In the genomic region with DNA sequence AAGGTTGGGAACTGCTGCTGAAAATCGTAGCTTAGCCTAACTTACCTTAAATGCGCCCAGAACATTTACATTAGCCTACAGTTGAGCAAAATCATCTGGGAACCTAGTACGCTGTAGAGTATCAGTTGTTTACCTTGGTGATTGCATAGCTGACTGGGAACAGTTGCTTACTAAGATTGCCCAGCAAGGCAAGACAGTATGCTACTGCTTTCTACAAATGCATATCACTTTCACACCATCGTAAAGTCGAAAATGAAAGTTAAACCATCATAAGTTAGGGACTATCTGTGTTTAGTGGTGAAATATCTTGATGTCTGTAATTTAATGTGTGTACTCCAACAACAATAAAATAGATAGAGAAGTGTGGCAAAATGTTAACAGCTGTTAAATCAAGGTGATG, we compare ENCODE assay signal across 23 cellular contexts.
DNase-seq lines count a peak whose midpoint lies in the region; ATAC-seq, FAIRE-seq and TF ChIP-seq lines count a peak whose summit lies in the region.
"Had no signal": no experiment of that assay in that cellular context is flagged by ENCODE, and none has a peak within 500 bp of the region (broad histone marks: within the 10 kb centered on the region; RNA-seq: fewer than 3 reads in every experiment).

No MANE protein-coding gene starts in this region.

- H3K4me2 ChIP-seq in A549 (0 out of 3 replicates have a peak overlapping the region, but pooled peaks have one; percentile 4), OCI-LY1 (ENCODE audit: low read length) (peak overlapping the region; percentile 35; the same call in 1 of the 2 replicates), mesendoderm (ENCODE audit: low read length) (no peak overlapping the region)

- no peak overlapping the region for H3K4me3 ChIP-seq in A549
- peak overlapping the region; percentile 26 for H3K4me3 ChIP-seq in OCI-LY1 (ENCODE audit: low read depth, low read length, poor library complexity, severe bottlenecking)
- H3K4me3 ChIP-seq in mesendoderm (ENCODE audit: low read length), result no peak overlapping the region
- H3K4me3 ChIP-seq in testis, result no peak overlapping the region
- H3K4me3 ChIP-seq: SJSA1 had no signal

- TF ChIP-seq POLR2A in A549 (IDR thresholded peaks at IDR 0.05; ENCODE audit: low read length) (no peak), testis (IDR thresholded peaks at IDR 0.05) (no peak)

- H3K27ac ChIP-seq in A549, result no peak overlapping the region
- H3K27ac ChIP-seq in OCI-LY1 (ENCODE audit: low read depth, low read length, poor library complexity, severe bottlenecking), result no peak overlapping the region
- no peak overlapping the region for H3K27ac ChIP-seq in mesendoderm (ENCODE audit: low read depth, low read length)
- no peak overlapping the region for H3K27ac ChIP-seq in testis
- H3K27ac ChIP-seq: 22Rv1, SJSA1 had no signal

- H4K20me1 ChIP-seq in OCI-LY1 (ENCODE audit: insufficient read depth, low read length), result no peaks in the 10 kb centered on the region

- H3K36me3 ChIP-seq in OCI-LY1 (ENCODE audit: insufficient read depth, low read length), result no peaks in the 10 kb centered on the region
- H3K36me3 ChIP-seq in mesendoderm (ENCODE audit: control insufficient read depth, insufficient read depth, low read length), result no peaks in the 10 kb centered on the region
- H3K36me3 ChIP-seq in testis (ENCODE audit: low read depth, missing control alignments), result no peaks in the 10 kb centered on the region
- H3K36me3 ChIP-seq: SJSA1 had no signal

- WGBS in A549 (ENCODE audit: missing lambda C conversion rate), result 36% methylated on average over 5 of the region's 5 CpGs
- no CpG with 5 or more reads among the region's 5 CpGs for WGBS in mesendoderm (ENCODE audit: extremely low coverage, insufficient coverage, low lambda C conversion rate)
- WGBS in testis, 2 donors, result 82 to 84% methylated on average over 5 of the region's 5 CpGs

- no peaks in the 10 kb centered on the region for H3K9me2 ChIP-seq in OCI-LY1 (ENCODE audit: low read depth, low read length)

- no peak for TF ChIP-seq CTCF in A549 (IDR thresholded peaks at IDR 0.05)
- no peak for TF ChIP-seq CTCF in OCI-LY1 (IDR thresholded peaks at IDR 0.05; ENCODE audit: low read length)
- no peak for TF ChIP-seq CTCF in testis (IDR thresholded peaks at IDR 0.05)

- H3K23ac ChIP-seq in mesendoderm (ENCODE audit: low read length), result no peak overlapping the region

- H2BK5ac ChIP-seq in mesendoderm (ENCODE audit: low read length), result no peak overlapping the region

- no peak overlapping the region for H2AK5ac ChIP-seq in mesendoderm (ENCODE audit: low read length)

- no peaks in the 10 kb centered on the region for H3K27me3 ChIP-seq in OCI-LY1 (ENCODE audit: insufficient read depth, low read length)
- H3K27me3 ChIP-seq in mesendoderm (ENCODE audit: insufficient read depth, low read length, poor library complexity), result no peaks in the 10 kb centered on the region
- H3K27me3 ChIP-seq in testis, result no peaks in the 10 kb centered on the region
- H3K27me3 ChIP-seq: SJSA1 had no signal

- ATAC-seq in A549 (no peak), GM21786 (IDR thresholded peaks at IDR 0.05; ENCODE audit: unreplicated experiment) (peak; percentile 72)
- ATAC-seq: CD8-positive, alpha-beta T cell; HepG2; Right ventricle myocardium inferior had no signal

- CTCF ChIA-PET in A549 (lab: Yijun Ruan, JAX), result no interaction called here

- no peak overlapping the region for H4K5ac ChIP-seq in mesendoderm (ENCODE audit: low read length)

- H3K79me2 ChIP-seq in OCI-LY1 (ENCODE audit: insufficient read depth, low read length) (no peaks in the 10 kb centered on the region), mesendoderm (ENCODE audit: control insufficient read depth, insufficient read depth, low read length) (no peaks in the 10 kb centered on the region)

- POLR2A ChIA-PET in A549 (lab: Yijun Ruan, JAX), result no interaction called here

- TF ChIP-seq EP300 in A549 (IDR thresholded peaks at IDR 0.05), result no peak

- no peak for FAIRE-seq in A549 (lab: Jason Lieb, UNC)
- no peak for FAIRE-seq in frontal cortex (lab: Jason Lieb, UNC)
- FAIRE-seq: HepG2 had no signal

- H2BK120ac ChIP-seq in mesendoderm (ENCODE audit: low read depth, low read length), result no peak overlapping the region

- H4K8ac ChIP-seq in mesendoderm (ENCODE audit: low read depth, low read length), result no peak overlapping the region

- intact Hi-C loops in testis (cut with DNase I; ENCODE audit: low total_unique reads), result no loop called here

- DNase-seq in A549 (ENCODE audit: low read depth in 1 of 2, low spot score in 1 of 2) (no peak), mesendoderm (peak; percentile 4), testis (no peak), frontal cortex (ENCODE audit: low spot score in 2 of 2) (no peak), germinal center (ENCODE audit: low spot score) (no peak), putamen (ENCODE audit: low spot score) (no peak)
- DNase-seq: AML-193; C1 segment of cervical spinal cord; CD8-positive, alpha-beta T cell; DMS153; KG1; NCI-H1092 treated with DMSO at 0.1 percent for 48 hours; NCI-H1436 treated with DMSO at 0.1 percent for 48 hours; NCI-H1930; NCI-H2227 treated with DMSO at 0.1 percent for 48 hours; NCI-H510A; NK-92 treated with Interleukin-12 subunit alpha and Interleukin-12 subunit beta, amount 100 ng/mL, for 24 hours had no signal

- peak overlapping the region; percentile 74; the same call in 1 of the 2 replicates for H2AFZ ChIP-seq in OCI-LY1 (ENCODE audit: low read length)

- no peak overlapping the region for H3K4ac ChIP-seq in mesendoderm (ENCODE audit: low read depth, low read length)

- H2BK15ac ChIP-seq in mesendoderm (replicated peaks; ENCODE audit: low read depth), result no peak overlapping the region

- no peak for TF ChIP-seq RAD21 in A549 (conservative IDR thresholded peaks at IDR 0.05 in 1 of 2, IDR thresholded peaks at IDR 0.05 in 1 of 2)

- no peak overlapping the region for H3K9ac ChIP-seq in OCI-LY1 (ENCODE audit: low read length)
- H3K9ac ChIP-seq in mesendoderm (ENCODE audit: low read length), result no peak overlapping the region

- H3K79me1 ChIP-seq in mesendoderm (ENCODE audit: low read length), result no peaks in the 10 kb centered on the region

- no peak overlapping the region for H3K56ac ChIP-seq in mesendoderm (ENCODE audit: low read length)

- no peak overlapping the region for H3K18ac ChIP-seq in mesendoderm (ENCODE audit: low read length)

- H3F3A ChIP-seq in OCI-LY1 (ENCODE audit: insufficient read depth, low read length), result no peaks in the 10 kb centered on the region

- H3K9me3 ChIP-seq in A549 (no peaks in the 10 kb centered on the region), OCI-LY1 (ENCODE audit: low read length) (0 out of 2 replicates have a peak, but pooled peaks cover 5% of the 10 kb centered on the region), testis (no peaks in the 10 kb centered on the region)
- H3K9me3 ChIP-seq: SJSA1 had no signal

- H3K4me1 ChIP-seq in A549, result no peaks in the 10 kb centered on the region
- peaks cover 5% of the 10 kb centered on the region for H3K4me1 ChIP-seq in OCI-LY1 (ENCODE audit: insufficient read depth, low read length, severe bottlenecking)
- H3K4me1 ChIP-seq in mesendoderm (ENCODE audit: control insufficient read depth, low read depth, low read length), result no peaks in the 10 kb centered on the region
- no peaks in the 10 kb centered on the region for H3K4me1 ChIP-seq in testis
- H3K4me1 ChIP-seq: SJSA1 had no signal

TF ChIP-seq in A549, 52 proteins besides CTCF, POLR2A, EP300 and RAD21 (continues in another document):
- TF ChIP-seq CBX8 (IDR thresholded peaks at IDR 0.05) (no peak), EHF (CRISPR knock-in tag; IDR thresholded peaks at IDR 0.05) (no peak), NPAS2 (CRISPR knock-in tag; IDR thresholded peaks at IDR 0.05; ENCODE audit: borderline replicate concordance) (no peak), MAZ (IDR thresholded peaks at IDR 0.05; ENCODE audit: borderline replicate concordance, low read depth, low read length) (no peak), BHLHE40 (IDR thresholded peaks at IDR 0.05; ENCODE audit: low read depth, low read length) (no peak), GATA3 (IDR thresholded peaks at IDR 0.05; ENCODE audit: borderline replicate concordance) (no peak), KDM5A (IDR thresholded peaks at IDR 0.05) (no peak), ZNF302 (CRISPR knock-in tag; IDR thresholded peaks at IDR 0.05) (no peak), HDAC2 (IDR thresholded peaks at IDR 0.05) (no peak), HOXB5 (CRISPR knock-in tag; IDR thresholded peaks at IDR 0.05) (no peak)
- TF ChIP-seq, protein P1, sequence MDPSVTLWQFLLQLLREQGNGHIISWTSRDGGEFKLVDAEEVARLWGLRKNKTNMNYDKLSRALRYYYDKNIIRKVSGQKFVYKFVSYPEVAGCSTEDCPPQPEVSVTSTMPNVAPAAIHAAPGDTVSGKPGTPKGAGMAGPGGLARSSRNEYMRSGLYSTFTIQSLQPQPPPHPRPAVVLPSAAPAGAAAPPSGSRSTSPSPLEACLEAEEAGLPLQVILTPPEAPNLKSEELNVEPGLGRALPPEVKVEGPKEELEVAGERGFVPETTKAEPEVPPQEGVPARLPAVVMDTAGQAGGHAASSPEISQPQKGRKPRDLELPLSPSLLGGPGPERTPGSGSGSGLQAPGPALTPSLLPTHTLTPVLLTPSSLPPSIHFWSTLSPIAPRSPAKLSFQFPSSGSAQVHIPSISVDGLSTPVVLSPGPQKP (IDR thresholded peaks at IDR 0.05; ENCODE audit: low read depth, low read length), result no peak
- TF ChIP-seq, protein P2, sequence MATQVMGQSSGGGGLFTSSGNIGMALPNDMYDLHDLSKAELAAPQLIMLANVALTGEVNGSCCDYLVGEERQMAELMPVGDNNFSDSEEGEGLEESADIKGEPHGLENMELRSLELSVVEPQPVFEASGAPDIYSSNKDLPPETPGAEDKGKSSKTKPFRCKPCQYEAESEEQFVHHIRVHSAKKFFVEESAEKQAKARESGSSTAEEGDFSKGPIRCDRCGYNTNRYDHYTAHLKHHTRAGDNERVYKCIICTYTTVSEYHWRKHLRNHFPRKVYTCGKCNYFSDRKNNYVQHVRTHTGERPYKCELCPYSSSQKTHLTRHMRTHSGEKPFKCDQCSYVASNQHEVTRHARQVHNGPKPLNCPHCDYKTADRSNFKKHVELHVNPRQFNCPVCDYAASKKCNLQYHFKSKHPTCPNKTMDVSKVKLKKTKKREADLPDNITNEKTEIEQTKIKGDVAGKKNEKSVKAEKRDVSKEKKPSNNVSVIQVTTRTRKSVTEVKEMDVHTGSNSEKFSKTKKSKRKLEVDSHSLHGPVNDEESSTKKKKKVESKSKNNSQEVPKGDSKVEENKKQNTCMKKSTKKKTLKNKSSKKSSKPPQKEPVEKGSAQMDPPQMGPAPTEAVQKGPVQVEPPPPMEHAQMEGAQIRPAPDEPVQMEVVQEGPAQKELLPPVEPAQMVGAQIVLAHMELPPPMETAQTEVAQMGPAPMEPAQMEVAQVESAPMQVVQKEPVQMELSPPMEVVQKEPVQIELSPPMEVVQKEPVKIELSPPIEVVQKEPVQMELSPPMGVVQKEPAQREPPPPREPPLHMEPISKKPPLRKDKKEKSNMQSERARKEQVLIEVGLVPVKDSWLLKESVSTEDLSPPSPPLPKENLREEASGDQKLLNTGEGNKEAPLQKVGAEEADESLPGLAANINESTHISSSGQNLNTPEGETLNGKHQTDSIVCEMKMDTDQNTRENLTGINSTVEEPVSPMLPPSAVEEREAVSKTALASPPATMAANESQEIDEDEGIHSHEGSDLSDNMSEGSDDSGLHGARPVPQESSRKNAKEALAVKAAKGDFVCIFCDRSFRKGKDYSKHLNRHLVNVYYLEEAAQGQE (IDR thresholded peaks at IDR 0.05), result no peak
